In genomic region chr1:114668784-114669561, GRCh38 we compare ENCODE assay signal across 1 cellular context.
TF ChIP-seq lines count a peak whose summit lies in the region.

No MANE protein-coding gene starts in this region.

TF ChIP-seq in SK-N-SH, 30 proteins besides CTCF, POLR2A, EP300 and RAD21 (continued from another document):
- TF ChIP-seq IRF3 (IDR thresholded peaks at IDR 0.05; ENCODE audit: low read depth, low read length): no peak
